Comparison of ENCODE assay signal across 12 cellular contexts in the genomic region with DNA sequence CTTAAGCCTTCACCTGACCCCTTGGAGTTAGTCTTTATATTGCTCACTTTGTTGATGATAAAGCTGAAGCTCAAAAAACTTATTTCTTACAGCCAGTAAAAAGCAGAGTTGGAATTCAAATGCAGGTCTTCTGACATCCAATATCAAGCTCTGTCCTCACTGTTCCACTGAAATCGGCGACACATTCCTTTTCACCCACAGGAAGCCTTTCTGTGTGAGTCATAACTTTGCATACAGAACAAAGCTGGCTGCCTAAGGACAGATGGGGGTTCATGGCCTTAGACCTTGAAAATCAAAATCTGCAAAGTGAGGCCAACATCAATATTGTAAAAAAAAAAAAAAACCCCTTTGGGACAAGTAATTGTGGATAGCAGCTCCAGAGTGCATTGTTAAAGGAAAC. TPM values are rescaled to one million over a fixed set of nuclear protein-coding genes. Genes with fewer than 3 reads are reported as not detected.
DNase-seq lines count a peak whose midpoint lies in the region; ATAC-seq, FAIRE-seq and TF ChIP-seq lines count a peak whose summit lies in the region.
"Had no signal": no experiment of that assay in that cellular context is flagged by ENCODE, and none has a peak within 500 bp of the region (broad histone marks: within the 10 kb centered on the region; RNA-seq: fewer than 3 reads in every experiment).

No MANE protein-coding gene starts in this region.

- H3K4me3 ChIP-seq in A549, result no peak overlapping the region
- H3K4me3 ChIP-seq in right atrium auricular region, result no peak overlapping the region
- H3K4me3 ChIP-seq: GM12878 had no signal

- POLR2A ChIA-PET in A549 (lab: Yijun Ruan, JAX), result interaction anchor here (0.7 to 2.7 kb wide), 6 partner anchors 10 to 164 kb away, joined by 3 to 24 read pairs (median 4); partner anchors contain the start of genes AKR1B1 and SLC35B4

- TF ChIP-seq EP300 in A549 (IDR thresholded peaks at IDR 0.05) (no peak), Ishikawa (IDR thresholded peaks at IDR 0.05; ENCODE audit: borderline replicate concordance) (no peak)

- WGBS in A549 (ENCODE audit: missing lambda C conversion rate), result 5% methylated on average over 2 of the region's 2 CpGs

- no peak overlapping the region for H3K27ac Mint-ChIP-seq in effector memory CD8-positive, alpha-beta T cell
- H3K27ac Mint-ChIP-seq: activated B cell treated with CpG ODN at 0.5 μM for 24 hours; activated naive CD8-positive, alpha-beta T cell had no signal

- no peaks in the 10 kb centered on the region for H3K9me3 Mint-ChIP-seq in effector memory CD8-positive, alpha-beta T cell

- ATAC-seq in A549 (peak; percentile 83 to 86), HG02642 (IDR thresholded peaks at IDR 0.05; ENCODE audit: poor library complexity, unreplicated experiment) (no peak), GM21737 (IDR thresholded peaks at IDR 0.05; ENCODE audit: unreplicated experiment) (no peak)
- ATAC-seq in effector memory CD8-positive, alpha-beta T cell (replicated peaks), result no peak
- ATAC-seq: GM12878 had no signal

- CTCF ChIA-PET in A549 (lab: Yijun Ruan, JAX), result interaction anchor here (0.6 to 11.8 kb wide), 19 partner anchors 10 to 486 kb away, joined by 3 to 199 read pairs (median 13); partner anchors contain the start of gene AKR1B1

- no peaks in the 10 kb centered on the region for H3K36me3 Mint-ChIP-seq in effector memory CD8-positive, alpha-beta T cell (ENCODE audit: insufficient read depth)
- H3K36me3 Mint-ChIP-seq: activated naive CD8-positive, alpha-beta T cell had no signal

- no peak overlapping the region for H3K4me3 Mint-ChIP-seq in effector memory CD8-positive, alpha-beta T cell
- H3K4me3 Mint-ChIP-seq: activated B cell treated with CpG ODN at 0.5 μM for 24 hours; activated naive CD8-positive, alpha-beta T cell had no signal

- H3K4me1 ChIP-seq in A549 (peaks cover 60% of the 10 kb centered on the region), right atrium auricular region (peaks cover 0 to 11% of the 10 kb centered on the region in 2 donors)

- H3K4me1 Mint-ChIP-seq in effector memory CD8-positive, alpha-beta T cell (ENCODE audit: low read depth in 2 of 2), result no peaks in the 10 kb centered on the region
- H3K4me1 Mint-ChIP-seq: activated B cell treated with CpG ODN at 0.5 μM for 24 hours had no signal

- TF ChIP-seq CTCF in A549 (IDR thresholded peaks at IDR 0.05) (no peak), right atrium auricular region (IDR thresholded peaks at IDR 0.05) (no peak)

- H3K27me3 Mint-ChIP-seq in effector memory CD8-positive, alpha-beta T cell, result peaks cover 20 to 33% of the 10 kb centered on the region in 2 donors

- FAIRE-seq in A549 (lab: Jason Lieb, UNC), result peak; percentile 100
- FAIRE-seq: GM12878 had no signal

- no peaks in the 10 kb centered on the region for H3K27me3 ChIP-seq in right atrium auricular region

- H3K27ac ChIP-seq in A549 (peak overlapping the region; percentile 62 to 67), right atrium auricular region (peak overlapping the region; percentile 55 to 61), substantia nigra (ENCODE audit: low read depth, low read length, poor library complexity, severe bottlenecking) (no peak overlapping the region)

- 0 out of 3 replicates have a peak, but pooled peaks cover 5% of the 10 kb centered on the region for H3K9me3 ChIP-seq in A549
- H3K9me3 ChIP-seq in right atrium auricular region, result no peaks in the 10 kb centered on the region

- no peak for TF ChIP-seq POLR2A in A549 (IDR thresholded peaks at IDR 0.05; ENCODE audit: low read length)

- no peaks in the 10 kb centered on the region for H3K36me3 ChIP-seq in right atrium auricular region

- peak; percentile 59 to 82 for DNase-seq in A549 (ENCODE audit: low read depth in 1 of 2, low spot score in 1 of 2)
- peak; percentile 78 for DNase-seq in astrocyte of the hippocampus (ENCODE audit: low read depth, low spot score)
- DNase-seq in right atrium auricular region (ENCODE audit: low spot score), result no peak
- DNase-seq in effector memory CD8-positive, alpha-beta T cell, result no peak
- DNase-seq in substantia nigra (lab: John Stamatoyannopoulos, UW), result no peak
- DNase-seq: activated B cell treated with CpG ODN at 0.5 μM for 24 hours, NCI-H526 treated with DMSO at 0.1 percent for 48 hours had no signal

- peak; percentile 13 to 18; a peak in 1 of 5 replicates for TF ChIP-seq RAD21 in A549 (conservative IDR thresholded peaks at IDR 0.05 in 1 of 2, IDR thresholded peaks at IDR 0.05 in 1 of 2)
- TF ChIP-seq RAD21 in Ishikawa (IDR thresholded peaks at IDR 0.05; ENCODE audit: low read depth), result no peak

- peak overlapping the region; percentile 68 for H3K4me2 ChIP-seq in A549

TF ChIP-seq in A549, 52 proteins besides CTCF, POLR2A, EP300 and RAD21 (continues in another document):
- TF ChIP-seq HOXA7 (CRISPR knock-in tag; IDR thresholded peaks at IDR 0.05) (no peak), SMC3 (IDR thresholded peaks at IDR 0.05) (no peak), ESRRA (IDR thresholded peaks at IDR 0.05; ENCODE audit: borderline replicate concordance, low read length) (no peak), JUN (IDR thresholded peaks at IDR 0.05) (0 out of 5 replicates have a peak, but pooled peaks have one; percentile 36 to 47), KDM1A (IDR thresholded peaks at IDR 0.05; ENCODE audit: low read depth) (no peak)
- TF ChIP-seq, protein P1, sequence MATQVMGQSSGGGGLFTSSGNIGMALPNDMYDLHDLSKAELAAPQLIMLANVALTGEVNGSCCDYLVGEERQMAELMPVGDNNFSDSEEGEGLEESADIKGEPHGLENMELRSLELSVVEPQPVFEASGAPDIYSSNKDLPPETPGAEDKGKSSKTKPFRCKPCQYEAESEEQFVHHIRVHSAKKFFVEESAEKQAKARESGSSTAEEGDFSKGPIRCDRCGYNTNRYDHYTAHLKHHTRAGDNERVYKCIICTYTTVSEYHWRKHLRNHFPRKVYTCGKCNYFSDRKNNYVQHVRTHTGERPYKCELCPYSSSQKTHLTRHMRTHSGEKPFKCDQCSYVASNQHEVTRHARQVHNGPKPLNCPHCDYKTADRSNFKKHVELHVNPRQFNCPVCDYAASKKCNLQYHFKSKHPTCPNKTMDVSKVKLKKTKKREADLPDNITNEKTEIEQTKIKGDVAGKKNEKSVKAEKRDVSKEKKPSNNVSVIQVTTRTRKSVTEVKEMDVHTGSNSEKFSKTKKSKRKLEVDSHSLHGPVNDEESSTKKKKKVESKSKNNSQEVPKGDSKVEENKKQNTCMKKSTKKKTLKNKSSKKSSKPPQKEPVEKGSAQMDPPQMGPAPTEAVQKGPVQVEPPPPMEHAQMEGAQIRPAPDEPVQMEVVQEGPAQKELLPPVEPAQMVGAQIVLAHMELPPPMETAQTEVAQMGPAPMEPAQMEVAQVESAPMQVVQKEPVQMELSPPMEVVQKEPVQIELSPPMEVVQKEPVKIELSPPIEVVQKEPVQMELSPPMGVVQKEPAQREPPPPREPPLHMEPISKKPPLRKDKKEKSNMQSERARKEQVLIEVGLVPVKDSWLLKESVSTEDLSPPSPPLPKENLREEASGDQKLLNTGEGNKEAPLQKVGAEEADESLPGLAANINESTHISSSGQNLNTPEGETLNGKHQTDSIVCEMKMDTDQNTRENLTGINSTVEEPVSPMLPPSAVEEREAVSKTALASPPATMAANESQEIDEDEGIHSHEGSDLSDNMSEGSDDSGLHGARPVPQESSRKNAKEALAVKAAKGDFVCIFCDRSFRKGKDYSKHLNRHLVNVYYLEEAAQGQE (IDR thresholded peaks at IDR 0.05), result no peak

TF ChIP-seq in Ishikawa, 13 proteins besides CTCF, POLR2A, EP300 and RAD21 (continues in another document):
- TF ChIP-seq CREB1 (IDR thresholded peaks at IDR 0.05; ENCODE audit: low read depth), result no peak
- 0 out of 2 replicates have a peak, but pooled peaks have one; percentile 37 for TF ChIP-seq TEAD4 (IDR thresholded peaks at IDR 0.05)
- 0 out of 2 replicates have a peak, but pooled peaks have one; percentile 21 for TF ChIP-seq MAX (IDR thresholded peaks at IDR 0.05)
- TF ChIP-seq FOXM1 (IDR thresholded peaks at IDR 0.05; ENCODE audit: borderline replicate concordance, low read depth), result no peak
- no peak for TF ChIP-seq CEBPB (IDR thresholded peaks at IDR 0.05)

RNA-seq across cellular contexts. Expression of gene AKR1B1, which starts 21.8 kb away (rescaled TPM):
- polyA plus RNA-seq in A549 (2011; rRNA removed) (1,636 and 1,761 TPM in 2 replicates), A549 (2017; fragmentation: RNase III; extraction: RNeasy Plus Mini Kit Qiagen cat#74134 plus additional on column Dnase treatment) (4,339 to 6,918 TPM (median 6,205 TPM) in 3 replicates)
- 1,617 and 1,738 TPM in 2 replicates for polyA plus RNA-seq in A549 (2012; cell fraction: cytosol; rRNA removed)
- polyA plus RNA-seq in A549 (2012; cell fraction: nucleus; rRNA removed), result 1,542 and 1,798 TPM in 2 replicates
- 620 and 678 TPM in 2 replicates for polyA minus RNA-seq in A549 (2011; rRNA and poly(A)+ RNA removed)
- 100 to 1,000 TPM in 1 of 2 donors, 10 to 100 TPM in 1; 69.1 to 261 TPM for total RNA-seq in right atrium auricular region

RNA-seq across cellular contexts. Expression of gene AKR1B10, which starts 46.6 kb away (rescaled TPM):
- polyA plus RNA-seq in A549 (2011; rRNA removed) (5,007 and 5,423 TPM in 2 replicates), A549 (2017; fragmentation: RNase III; extraction: RNeasy Plus Mini Kit Qiagen cat#74134 plus additional on column Dnase treatment) (2,953 to 3,542 TPM (median 3,237 TPM) in 3 replicates)
- polyA plus RNA-seq in A549 (2012; cell fraction: cytosol; rRNA removed), result 2,033 and 2,091 TPM in 2 replicates
- 892 and 1,126 TPM in 2 replicates for polyA plus RNA-seq in A549 (2012; cell fraction: nucleus; rRNA removed)
- 2,016 and 2,285 TPM in 2 replicates for polyA minus RNA-seq in A549 (2011; rRNA and poly(A)+ RNA removed)
- total RNA-seq in right atrium auricular region, result 1 to 10 TPM in 1 of 2 donors, under 1 TPM in 1; 0.51 to 1.0 TPM
- total RNA-seq: activated B cell treated with CpG ODN at 0.5 μM for 24 hours, GM12878 had no signal
- polyA plus RNA-seq: GM12878 had no signal

Comparison
In these comparisons a context has a peak if more than half of its experiments do, and no peak if none do; other contexts are left out.
1. ATAC-seq: peak in A549 (2 of 2); none in HG02642 (single experiment), effector memory CD8-positive, alpha-beta T cell (single experiment) and GM21737 (single experiment).
2. DNase-seq: peak in A549 (2 of 2) and astrocyte of the hippocampus (single experiment); none in right atrium auricular region (single experiment), effector memory CD8-positive, alpha-beta T cell (0 of 3) and substantia nigra (0 of 49).